In the genomic region with DNA sequence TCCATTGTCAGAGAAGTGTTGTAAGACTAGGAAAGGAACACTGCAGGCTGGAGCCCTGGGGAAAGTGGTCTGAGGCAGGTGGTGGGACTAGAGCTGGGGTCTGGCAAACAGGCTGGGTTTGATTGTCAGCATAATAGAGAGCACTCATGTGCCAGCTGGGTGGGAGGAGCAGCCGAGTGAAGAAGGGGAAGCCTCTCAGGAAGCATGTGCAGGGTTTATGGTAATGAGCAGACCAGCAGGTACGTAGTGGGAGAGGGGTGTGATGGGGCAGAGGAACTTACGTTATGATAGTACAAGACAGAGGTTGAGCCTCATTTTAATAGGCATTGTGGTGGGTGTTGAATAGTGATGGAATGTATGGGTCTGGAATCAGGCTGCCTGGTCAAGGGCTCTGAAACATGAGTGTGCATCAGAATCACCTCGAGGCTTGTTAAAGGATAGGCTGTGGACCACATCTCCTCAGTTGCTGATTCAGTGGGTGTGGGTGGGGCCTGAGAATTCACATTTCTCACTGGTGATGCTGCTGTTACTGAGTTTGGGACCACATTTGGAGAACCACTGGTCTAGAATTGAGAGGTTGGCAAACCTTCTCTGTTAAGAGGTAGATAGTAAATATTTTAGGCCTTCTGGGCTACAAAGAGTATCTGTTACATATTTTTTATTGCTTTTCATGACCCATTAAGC, we compare ENCODE assay signal across 11 cellular contexts. TPM values are rescaled to one million over a fixed set of nuclear protein-coding genes. Genes with fewer than 3 reads are reported as not detected.
DNase-seq lines count a peak whose midpoint lies in the region; ATAC-seq, FAIRE-seq and TF ChIP-seq lines count a peak whose summit lies in the region.
"Had no signal": no experiment of that assay in that cellular context is flagged by ENCODE, and none has a peak within 500 bp of the region (broad histone marks: within the 10 kb centered on the region; RNA-seq: fewer than 3 reads in every experiment).

No MANE protein-coding gene starts in this region.

- peaks cover 19% of the 10 kb centered on the region for H3K36me3 Mint-ChIP-seq in activated CD4-positive, alpha-beta T cell treated with anti-CD3 and anti-CD28 coated beads for 36 hours (ENCODE audit: low read depth)
- H3K36me3 Mint-ChIP-seq in activated T-helper 17 cell treated with anti-CD3 and anti-CD28 coated beads, Interleukin-2, amount 50 U/mL, for 72 hours (ENCODE audit: low read depth), result peaks cover 42% of the 10 kb centered on the region

- WGBS in pancreas, 2 donors, result 90 to 93% methylated on average over 4 of the region's 4 CpGs
- WGBS in heart right ventricle, 2 donors, result 67 to 80% methylated on average over 4 of the region's 4 CpGs

- peaks cover 0 to 11% (median 5%) of the 10 kb centered on the region in 3 donors for H3K4me1 ChIP-seq in pancreas
- peaks cover 0 to 74% (median 61%) of the 10 kb centered on the region in 9 donors for H3K4me1 ChIP-seq in heart right ventricle

- peak; percentile 77 for DNase-seq in activated CD4-positive, alpha-beta T cell treated with anti-CD3 and anti-CD28 coated beads for 36 hours
- DNase-seq in activated CD4-positive, alpha-beta T cell treated with anti-CD3 and anti-CD28 coated beads for 4 hours, result no peak
- DNase-seq in NCI-H2029 (lab: John Stamatoyannopoulos, UW), result peak; percentile 46
- peak; percentile 30 to 55 for DNase-seq in stimulated activated CD4-positive, alpha-beta T cell treated with anti-CD3 and anti-CD28 coated beads, Interleukin-4, amount 100 ng/mL, for 48 hours (ENCODE audit: low read depth in 2 of 2)
- DNase-seq in NCI-H1417 treated with DMSO at 0.1 percent for 48 hours (lab: John Stamatoyannopoulos, UW), result no peak
- no peak for DNase-seq in pancreas
- no peak for DNase-seq in heart right ventricle
- DNase-seq: amygdala, midbrain had no signal

- H3K4me3 ChIP-seq in pancreas (no peak overlapping the region), heart right ventricle (no peak overlapping the region)

- intact Hi-C loops in activated CD4-positive, alpha-beta T cell treated with anti-CD3 and anti-CD28 coated beads for 36 hours (cut with DNase I, micrococcal nuclease), result loop anchor here (1.0 to 10.0 kb wide), 9 partner anchors 31 to 663 kb away; a partner anchor contains a TSS
- intact Hi-C loops in pancreas (cut with DNase I) (no loop called here), heart right ventricle (cut with DNase I) (loop anchor here in 4 of 10 donors (5.0 to 10.0 kb wide), 3 partner anchors 127 to 367 kb away; no protein-coding TSS in a partner anchor)

- peaks cover 4% of the 10 kb centered on the region for H3K27me3 Mint-ChIP-seq in activated CD4-positive, alpha-beta T cell treated with anti-CD3 and anti-CD28 coated beads for 36 hours
- H3K27me3 Mint-ChIP-seq in activated T-helper 17 cell treated with anti-CD3 and anti-CD28 coated beads, Interleukin-2, amount 50 U/mL, for 72 hours, result no peaks in the 10 kb centered on the region

- H3K9me3 Mint-ChIP-seq in activated CD4-positive, alpha-beta T cell treated with anti-CD3 and anti-CD28 coated beads for 36 hours (ENCODE audit: low read depth), result no peaks in the 10 kb centered on the region
- no peaks in the 10 kb centered on the region for H3K9me3 Mint-ChIP-seq in activated T-helper 17 cell treated with anti-CD3 and anti-CD28 coated beads, Interleukin-2, amount 50 U/mL, for 72 hours

- H3K9me3 ChIP-seq in pancreas, result no peaks in the 10 kb centered on the region
- no peaks in the 10 kb centered on the region for H3K9me3 ChIP-seq in heart right ventricle

- H3K27me3 ChIP-seq in pancreas (no peaks in the 10 kb centered on the region), heart right ventricle (no peaks in the 10 kb centered on the region)

- H3K4me3 Mint-ChIP-seq in activated CD4-positive, alpha-beta T cell treated with anti-CD3 and anti-CD28 coated beads for 36 hours, result no peak overlapping the region
- peak overlapping the region; percentile 58 for H3K4me3 Mint-ChIP-seq in activated T-helper 17 cell treated with anti-CD3 and anti-CD28 coated beads, Interleukin-2, amount 50 U/mL, for 72 hours

- ATAC-seq in activated CD4-positive, alpha-beta T cell treated with anti-CD3 and anti-CD28 coated beads for 36 hours, result peak; percentile 48
- peak; percentile 74 for ATAC-seq in activated T-helper 17 cell treated with anti-CD3 and anti-CD28 coated beads, Interleukin-2, amount 50 U/mL, for 72 hours (replicated peaks)
- ATAC-seq in pancreas, result no peak
- no peak for ATAC-seq in heart right ventricle
- ATAC-seq: Panc1 had no signal

- POLR2A ChIA-PET in activated CD4-positive, alpha-beta T cell treated with anti-CD3 and anti-CD28 coated beads for 36 hours (lab: Charles Lee), result interaction anchor here (1.7 kb wide), 1 partner anchor 35 kb away, joined by 4 read pairs; no protein-coding TSS in a partner anchor

- FAIRE-seq in pancreas (lab: Jason Lieb, UNC), result no peak

- H3K27ac ChIP-seq in pancreas (no peak overlapping the region), heart right ventricle (no peak overlapping the region)

- CTCF ChIA-PET in activated CD4-positive, alpha-beta T cell treated with anti-CD3 and anti-CD28 coated beads for 36 hours (lab: Charles Lee), result no interaction called here

- peak overlapping the region; percentile 66 for H3K27ac Mint-ChIP-seq in activated CD4-positive, alpha-beta T cell treated with anti-CD3 and anti-CD28 coated beads for 36 hours
- H3K27ac Mint-ChIP-seq in activated T-helper 17 cell treated with anti-CD3 and anti-CD28 coated beads, Interleukin-2, amount 50 U/mL, for 72 hours, result peak overlapping the region; percentile 66

- no peaks in the 10 kb centered on the region for H3K36me3 ChIP-seq in pancreas
- H3K36me3 ChIP-seq in heart right ventricle, result peaks cover 0 to 27% (median 0%) of the 10 kb centered on the region in 9 donors

- peaks cover 90% of the 10 kb centered on the region for H3K4me1 Mint-ChIP-seq in activated CD4-positive, alpha-beta T cell treated with anti-CD3 and anti-CD28 coated beads for 36 hours
- peaks cover 60% of the 10 kb centered on the region for H3K4me1 Mint-ChIP-seq in activated T-helper 17 cell treated with anti-CD3 and anti-CD28 coated beads, Interleukin-2, amount 50 U/mL, for 72 hours

- TF ChIP-seq CTCF in pancreas (IDR thresholded peaks at IDR 0.05) (no peak), heart right ventricle (IDR thresholded peaks at IDR 0.05) (no peak)

RNA-seq across cellular contexts. Expression of a gene that starts 1.6 kb away (rescaled TPM):
- total RNA-seq in activated CD4-positive, alpha-beta T cell treated with anti-CD3 and anti-CD28 coated beads for 36 hours, result 10 to 100 TPM; 22.2 to 25.7 TPM
- 10 to 100 TPM; 53.0 to 53.1 TPM for total RNA-seq in activated T-helper 17 cell treated with anti-CD3 and anti-CD28 coated beads, Interleukin-2, amount 50 U/mL, for 72 hours
- total RNA-seq in pancreas (10 to 100 TPM; 15.6 to 36.9 (median 20.9) TPM), heart right ventricle (100 to 1,000 TPM in 3 of 10 donors, 10 to 100 TPM in 7; 68.9 to 111 (median 94.6) TPM)
- polyA plus RNA-seq in pancreas (1 to 10 TPM; 2.9 to 5.1 TPM), heart right ventricle (10 to 100 TPM in 1 of 2 donors, 1 to 10 TPM in 1; 6.4 to 13.1 TPM)

Comparison
In these comparisons a context has a peak if more than half of its experiments do, and no peak if none do; other contexts are left out.
1. DNase-seq: peak in activated CD4-positive, alpha-beta T cell treated with anti-CD3 and anti-CD28 coated beads for 36 hours (single experiment), NCI-H2029 (single experiment) and stimulated activated CD4-positive, alpha-beta T cell treated with anti-CD3 and anti-CD28 coated beads, Interleukin-4, amount 100 ng/mL, for 48 hours (2 of 2); none in activated CD4-positive, alpha-beta T cell treated with anti-CD3 and anti-CD28 coated beads for 4 hours (0 of 2), NCI-H1417 treated with DMSO at 0.1 percent for 48 hours (single experiment), pancreas (0 of 6) and heart right ventricle (0 of 2).
2. ATAC-seq: peak in activated CD4-positive, alpha-beta T cell treated with anti-CD3 and anti-CD28 coated beads for 36 hours (single experiment) and activated T-helper 17 cell treated with anti-CD3 and anti-CD28 coated beads, Interleukin-2, amount 50 U/mL, for 72 hours (single experiment); none in pancreas (0 of 4) and heart right ventricle (0 of 8).
3. intact Hi-C loops: an anchor here in activated CD4-positive, alpha-beta T cell treated with anti-CD3 and anti-CD28 coated beads for 36 hours (1.0 to 10.0 kb wide); none called in pancreas.